In genomic region chr5:108093186-108093585, GRCh38 we compare ENCODE assay signal across 1 cellular context.
TF ChIP-seq lines count a peak whose summit lies in the region.

No MANE protein-coding gene starts in this region.

TF ChIP-seq in HepG2, 621 proteins besides CTCF, POLR2A, EP300 and RAD21 (continued from another document):
- TF ChIP-seq HMGXB3 (CRISPR knock-in tag; IDR thresholded peaks at IDR 0.05; ENCODE audit: borderline replicate concordance) (no peak), SIN3B (IDR thresholded peaks at IDR 0.05; ENCODE audit: low read length) (no peak), STAG1 (CRISPR knock-in tag; IDR thresholded peaks at IDR 0.05) (peak; percentile 13; the same call in 1 of the 2 replicates), NFAT5 (CRISPR knock-in tag; IDR thresholded peaks at IDR 0.05) (no peak)
